5 cellular contexts compared by ENCODE assay signal in the genomic region with DNA sequence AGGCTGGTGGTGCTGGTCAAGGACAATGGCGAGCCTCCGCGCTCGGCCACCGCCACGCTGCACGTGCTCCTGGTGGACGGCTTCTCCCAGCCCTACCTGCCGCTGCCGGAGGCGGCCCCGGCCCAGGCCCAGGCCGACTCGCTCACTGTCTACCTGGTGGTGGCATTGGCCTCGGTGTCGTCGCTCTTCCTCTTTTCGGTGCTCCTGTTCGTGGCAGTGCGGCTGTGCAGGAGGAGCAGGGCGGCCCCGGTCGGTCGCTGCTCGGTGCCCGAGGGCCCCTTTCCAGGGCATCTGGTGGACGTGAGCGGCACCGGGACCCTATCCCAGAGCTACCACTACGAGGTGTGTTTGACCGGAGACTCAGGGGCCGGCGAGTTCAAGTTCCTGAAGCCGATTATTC. TPM values are rescaled to one million over a fixed set of nuclear protein-coding genes. Genes with fewer than 3 reads are reported as not detected.
"Had no signal": no experiment of that assay in that cellular context is flagged by ENCODE, and none has a peak within 500 bp of the region (broad histone marks: within the 10 kb centered on the region; RNA-seq: fewer than 3 reads in every experiment).

No MANE protein-coding gene starts in this region.

RNA-seq across cellular contexts. Expression of a gene that starts 2.3 kb away (rescaled TPM):
- total RNA-seq: HT-29, K562 had no signal
- polyA plus RNA-seq: IgD-negative memory B cell, K562 had no signal

RNA-seq across cellular contexts. Expression of a gene that starts 12.5 kb away (rescaled TPM):
- total RNA-seq: HT-29, K562 had no signal
- polyA plus RNA-seq: IgD-negative memory B cell, K562 had no signal

RNA-seq across cellular contexts. Expression of a gene that starts 15.7 kb away (rescaled TPM):
- total RNA-seq: HT-29, HT1080, IMR-90, K562 had no signal
- polyA plus RNA-seq: IgD-negative memory B cell, K562 had no signal

RNA-seq across cellular contexts. Expression of a gene that starts 35.1 kb away (rescaled TPM):
- total RNA-seq: K562 had no signal
- polyA plus RNA-seq: IgD-negative memory B cell, K562 had no signal

RNA-seq across cellular contexts. Expression of a gene that starts 37.1 kb away (rescaled TPM):
- total RNA-seq: HT-29, HT1080, K562 had no signal
- polyA plus RNA-seq: IgD-negative memory B cell, K562 had no signal
